In genomic region chr2:27049422-27050280, GRCh38 we compare ENCODE assay signal across 7 cellular contexts. TPM values are rescaled to one million over a fixed set of nuclear protein-coding genes. Genes with fewer than 3 reads are reported as not detected.
DNase-seq lines count a peak whose midpoint lies in the region; ATAC-seq, FAIRE-seq and TF ChIP-seq lines count a peak whose summit lies in the region.

No MANE protein-coding gene starts in this region.

- H3K9me3 Mint-ChIP-seq in T-helper 1 cell treated with Interleukin-12 subunit alpha and Interleukin-12 subunit beta and Interleukin-4 antibody, amounts not matched to agents 30 μg/mL and 1 μg/mL, for 36 hours, result peaks cover 3% of the 10 kb centered on the region

- peak overlapping the region; percentile 82 to 97 (median 97) for H3K4me3 ChIP-seq in breast epithelium

- H3K36me3 ChIP-seq in breast epithelium, result no peaks in the 10 kb centered on the region

- ATAC-seq in HG02885 (IDR thresholded peaks at IDR 0.05; ENCODE audit: poor library complexity, unreplicated experiment) (peak; percentile 41), left lobe of liver (peak; percentile 32)

- peak overlapping the region; percentile 93 to 96 for H3K27ac ChIP-seq in breast epithelium

- H3K27me3 Mint-ChIP-seq in T-helper 1 cell treated with Interleukin-12 subunit alpha and Interleukin-12 subunit beta and Interleukin-4 antibody, amounts not matched to agents 30 μg/mL and 1 μg/mL, for 36 hours (ENCODE audit: low read depth), result peaks cover 11% of the 10 kb centered on the region

- no peaks in the 10 kb centered on the region for H3K9me3 ChIP-seq in breast epithelium

- no peak for TF ChIP-seq CTCF in breast epithelium (IDR thresholded peaks at IDR 0.05)

- peak overlapping the region; percentile 88 for H3K4me3 Mint-ChIP-seq in T-helper 1 cell treated with Interleukin-12 subunit alpha and Interleukin-12 subunit beta and Interleukin-4 antibody, amounts not matched to agents 30 μg/mL and 1 μg/mL, for 36 hours

- no peak for TF ChIP-seq POLR2A in breast epithelium (IDR thresholded peaks at IDR 0.05)

- DNase-seq in GM18507 (ENCODE audit: extremely low spot score, insufficient read length, low read depth) (peak; percentile 53), breast epithelium (ENCODE audit: low spot score in 2 of 2) (no peak), left lobe of liver (ENCODE audit: low spot score) (no peak), MV-4-11 (lab: John Stamatoyannopoulos, UW) (no peak)
- peak in 2 of 3 experiments; percentile 37 to 72 for DNase-seq in stimulated activated CD4-positive, alpha-beta T cell treated with anti-CD3 and anti-CD28 coated beads, TNF-alpha, amount 100 ng/mL, for 24 hours (ENCODE audit: low read depth in 3 of 3)

- intact Hi-C loops in breast epithelium (cut with DNase I; ENCODE audit: low total_unique reads), result loop anchor here (5.0 kb wide), 1 partner anchor 708 kb away; no protein-coding TSS in a partner anchor

- peak overlapping the region; percentile 99 for H3K27ac Mint-ChIP-seq in T-helper 1 cell treated with Interleukin-12 subunit alpha and Interleukin-12 subunit beta and Interleukin-4 antibody, amounts not matched to agents 30 μg/mL and 1 μg/mL, for 36 hours

- H3K4me1 Mint-ChIP-seq in T-helper 1 cell treated with Interleukin-12 subunit alpha and Interleukin-12 subunit beta and Interleukin-4 antibody, amounts not matched to agents 30 μg/mL and 1 μg/mL, for 36 hours (ENCODE audit: low read depth), result peaks cover 25% of the 10 kb centered on the region

- no peaks in the 10 kb centered on the region for H3K27me3 ChIP-seq in breast epithelium

- H3K4me1 ChIP-seq in breast epithelium, result no peaks in the 10 kb centered on the region

- peaks cover 16% of the 10 kb centered on the region for H3K36me3 Mint-ChIP-seq in T-helper 1 cell treated with Interleukin-12 subunit alpha and Interleukin-12 subunit beta and Interleukin-4 antibody, amounts not matched to agents 30 μg/mL and 1 μg/mL, for 36 hours (ENCODE audit: low read depth)

- no peak for FAIRE-seq in GM18507 (lab: Jason Lieb, UNC)

RNA-seq across cellular contexts. Expression of gene AGBL5, which starts 1.8 kb away (rescaled TPM):
- total RNA-seq in breast epithelium (10 to 100 TPM; 12.5 to 21.5 (median 16.1) TPM), left lobe of liver (7.6 TPM)

RNA-seq across cellular contexts. Expression of gene TMEM214, which starts 16.9 kb away (rescaled TPM):
- total RNA-seq in breast epithelium, result 10 to 100 TPM; 41.1 to 56.0 (median 47.3) TPM
- 53.7 TPM for total RNA-seq in left lobe of liver

RNA-seq across cellular contexts. Expression of gene OST4, which starts 21.8 kb away (rescaled TPM):
- total RNA-seq in breast epithelium (100 to 1,000 TPM; 271 to 309 (median 281) TPM), left lobe of liver (141 TPM)

RNA-seq across cellular contexts. Expression of gene EMILIN1, which starts 28.8 kb away (rescaled TPM):
- total RNA-seq in breast epithelium (10 to 100 TPM; 25.6 to 94.7 (median 26.9) TPM), left lobe of liver (16.0 TPM)

RNA-seq across cellular contexts. Expression of gene KHK, which starts 36.9 kb away (rescaled TPM):
- total RNA-seq in breast epithelium (1 to 10 TPM; 2.2 to 4.1 (median 3.6) TPM), left lobe of liver (267 TPM)

Comparison
In these comparisons a context has a peak if more than half of its experiments do, and no peak if none do; other contexts are left out.
1. DNase-seq: peak in GM18507 (single experiment) and stimulated activated CD4-positive, alpha-beta T cell treated with anti-CD3 and anti-CD28 coated beads, TNF-alpha, amount 100 ng/mL, for 24 hours (2 of 3); none in breast epithelium (0 of 2), left lobe of liver (single experiment) and MV-4-11 (single experiment).